10 cellular contexts compared by ENCODE assay signal in the genomic region with DNA sequence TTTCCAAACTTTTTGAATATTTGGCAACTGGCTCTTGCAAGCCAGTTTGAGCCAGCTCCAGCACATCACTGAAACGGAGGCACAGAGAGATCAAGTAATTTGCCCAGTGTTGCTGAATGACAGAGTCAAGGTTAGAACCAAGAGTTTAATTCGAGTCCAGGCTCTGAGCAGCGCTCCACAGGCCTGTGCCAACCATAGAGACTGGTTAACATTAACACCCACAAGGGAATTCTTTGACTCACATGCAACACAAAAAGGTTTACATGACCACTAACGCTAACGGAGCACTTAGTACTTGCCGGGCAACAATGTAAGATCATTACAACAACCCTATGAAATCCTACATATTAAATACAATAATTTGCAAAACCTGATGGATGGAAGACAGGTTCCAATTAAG. TPM values are rescaled to one million over a fixed set of nuclear protein-coding genes. Genes with fewer than 3 reads are reported as not detected.
DNase-seq lines count a peak whose midpoint lies in the region; ATAC-seq and TF ChIP-seq lines count a peak whose summit lies in the region.
"Had no signal": no experiment of that assay in that cellular context is flagged by ENCODE, and none has a peak within 500 bp of the region (broad histone marks: within the 10 kb centered on the region; RNA-seq: fewer than 3 reads in every experiment).

No MANE protein-coding gene starts in this region.

- H3K36me3 Mint-ChIP-seq in chondrocyte (ENCODE audit: low read depth) = no peaks in the 10 kb centered on the region

- H3K27me3 Mint-ChIP-seq in chondrocyte (ENCODE audit: low read depth) = no peaks in the 10 kb centered on the region

- CTCF ChIA-PET in PC-3 (lab: Charles Lee) = no interaction called here

- H3F3A ChIP-seq in PC-3 (ENCODE audit: low read length, unreplicated experiment) = no peaks in the 10 kb centered on the region

- H3K27ac Mint-ChIP-seq in chondrocyte (ENCODE audit: unreplicated experiment) = no peak overlapping the region

- peak; percentile 50 for DNase-seq in EH (ENCODE audit: low read depth)
- peak; percentile 13 for DNase-seq in PC-3
- no peak for DNase-seq in chondrocyte (ENCODE audit: low spot score)
- DNase-seq in renal cortical epithelial cell (ENCODE audit: low read depth) = peak; percentile 71
- DNase-seq in foreskin melanocyte = no peak
- no peak for DNase-seq in DMS153 treated with DMSO at 0.1 percent for 48 hours (lab: John Stamatoyannopoulos, UW; ENCODE audit: unreplicated experiment)
- DNase-seq in GM20000 (ENCODE audit: low spot score) = no peak
- DNase-seq: NCI-H146 had no signal

- peaks cover 33% of the 10 kb centered on the region for H3K4me1 Mint-ChIP-seq in chondrocyte (ENCODE audit: low read depth)

- H3K4me3 ChIP-seq in PC-3 (ENCODE audit: low read length) = peak overlapping the region; percentile 79

- ATAC-seq in PC-3 (no peak), HG03095 (IDR thresholded peaks at IDR 0.05; ENCODE audit: unreplicated experiment) (no peak)

- H4K20me1 ChIP-seq in PC-3 (ENCODE audit: low read length) = no peaks in the 10 kb centered on the region

- peaks cover 28% of the 10 kb centered on the region for H3K4me1 ChIP-seq in PC-3 (ENCODE audit: insufficient read depth, low read length)

- POLR2A ChIA-PET in PC-3 (lab: Charles Lee; ENCODE audit: unreplicated experiment) = interaction anchor here (0.6 kb wide), 1 partner anchor 15 kb away, joined by 4 read pairs; no protein-coding TSS in a partner anchor

- H3K9ac ChIP-seq in PC-3 (ENCODE audit: low read length) = peak overlapping the region; percentile 67; the same call in 1 of the 2 replicates

- H3K27ac ChIP-seq in PC-3 (ENCODE audit: low read length) = no peak overlapping the region
- H3K27ac ChIP-seq: neutrophil had no signal

- no peaks in the 10 kb centered on the region for H3K9me2 ChIP-seq in PC-3 (replicated peaks; ENCODE audit: low read length)

- H2AFZ ChIP-seq in PC-3 (ENCODE audit: low read length) = peak overlapping the region; percentile 84; the same call in 1 of the 2 replicates

- no peaks in the 10 kb centered on the region for H3K9me3 ChIP-seq in PC-3 (ENCODE audit: low read length)
- H3K9me3 ChIP-seq: neutrophil had no signal

- H3K9me3 Mint-ChIP-seq in chondrocyte (ENCODE audit: low read depth) = no peaks in the 10 kb centered on the region

- intact Hi-C loops in PC-3 (cut with micrococcal nuclease) = loop anchor here (1.0 to 5.0 kb wide), 4 partner anchors 47 to 234 kb away; a partner anchor contains a TSS

- peaks cover 63% of the 10 kb centered on the region for H3K79me2 ChIP-seq in PC-3 (ENCODE audit: low read length)

- H3K36me3 ChIP-seq in PC-3 (ENCODE audit: low read depth, low read length) = no peaks in the 10 kb centered on the region
- H3K36me3 ChIP-seq: neutrophil had no signal

- BruUV-seq in PC-3 (replicated peaks; lab: Mats Ljungman, UMichigan) = TSS peak; percentile 36

- H3K4me3 Mint-ChIP-seq in chondrocyte (ENCODE audit: unreplicated experiment) = peak overlapping the region; percentile 77

- H3K4me2 ChIP-seq in PC-3 (ENCODE audit: low read length) = peak overlapping the region; percentile 81

- TF ChIP-seq CTCF in PC-3 (conservative IDR thresholded peaks at IDR 0.05; ENCODE audit: low read depth, low read length) (no peak), chondrocyte (IDR thresholded peaks at IDR 0.05) (no peak), GM20000 (IDR thresholded peaks at IDR 0.05; ENCODE audit: extremely low read depth, missing control alignments) (no peak)

- no peaks in the 10 kb centered on the region for H3K27me3 ChIP-seq in PC-3 (ENCODE audit: low read length)

RNA-seq across cellular contexts. Expression of a gene that starts 1.5 kb away (rescaled TPM):
- 22.0 and 27.6 TPM in 2 replicates for total RNA-seq in PC-3 (2014; rRNA removed)
- total RNA-seq in chondrocyte = 17.8 to 19.7 TPM (median 19.0 TPM) in 3 replicates
- 26.5 and 80.2 TPM in 2 replicates for total RNA-seq in renal cortical epithelial cell

RNA-seq across cellular contexts. Expression of a gene that starts 55.7 kb away (rescaled TPM):
- total RNA-seq in PC-3 (2014; rRNA removed) (42.8 and 46.6 TPM in 2 replicates), chondrocyte (128 to 132 TPM (median 128 TPM) in 3 replicates), renal cortical epithelial cell (22.9 and 103 TPM in 2 replicates)

Comparison
In these comparisons a context has a peak if more than half of its experiments do, and no peak if none do; other contexts are left out.
1. DNase-seq: peak in EH (single experiment), PC-3 (single experiment) and renal cortical epithelial cell (single experiment); none in chondrocyte (single experiment), foreskin melanocyte (single experiment), DMS153 treated with DMSO at 0.1 percent for 48 hours (single experiment) and GM20000 (single experiment).